Comparison of ENCODE assay signal across 1 cellular context in genomic region chr11:95789506-95790122, GRCh38.
TF ChIP-seq lines count a peak whose summit lies in the region.

Gene FAM76B (minus strand): TSS chr11:95789782. CDS start chr11:95789478, 304 bp downstream.

TF ChIP-seq in K562, 482 proteins besides CTCF, POLR2A, EP300 and RAD21 (continued from another document):
- peak in 1 of 2 experiments; percentile 90; a peak in 3 of 4 replicates for TF ChIP-seq MLLT1 (IDR thresholded peaks at IDR 0.05)
- 0 out of 2 replicates have a peak, but pooled peaks have one; percentile 69 for TF ChIP-seq ZNF395 (CRISPR knock-in tag; IDR thresholded peaks at IDR 0.05)
- no peak for TF ChIP-seq ZNF41 (CRISPR knock-in tag; conservative IDR thresholded peaks at IDR 0.05)
- no peak for TF ChIP-seq SMARCB1 (IDR thresholded peaks at IDR 0.05; ENCODE audit: insufficient read length, low read depth)
- TF ChIP-seq ZNF133 (CRISPR knock-in tag; IDR thresholded peaks at IDR 0.05): no peak
- no peak for TF ChIP-seq NR2C1 (IDR thresholded peaks at IDR 0.05)
- TF ChIP-seq NR2C1 (tag; IDR thresholded peaks at IDR 0.05): peak; percentile 11; the same call in 1 of the 2 replicates
- TF ChIP-seq ETV5 (CRISPR knock-in tag; IDR thresholded peaks at IDR 0.05; ENCODE audit: low read depth): peak; percentile 47; the same call in 1 of the 2 replicates
- TF ChIP-seq MNT (conservative IDR thresholded peaks at IDR 0.05): peak; percentile 29 to 75; a peak in 3 of 4 replicates
- TF ChIP-seq UBTF (IDR thresholded peaks at IDR 0.05; ENCODE audit: borderline replicate concordance in 1 of 2, low read depth in 2 of 2, low read length in 2 of 2): peak; percentile 19 to 50; a peak in 1 of 4 replicates
- peak; percentile 44 to 58; a peak in 2 of 4 replicates for TF ChIP-seq NONO (IDR thresholded peaks at IDR 0.05; ENCODE audit: low read depth in 2 of 2, low read length in 1 of 2)
- TF ChIP-seq ZNF263 (CRISPR knock-in tag; IDR thresholded peaks at IDR 0.05; ENCODE audit: borderline replicate concordance): peak; percentile 70; the same call in 1 of the 2 replicates
- TF ChIP-seq POLR2AphosphoS5 (IDR thresholded peaks at IDR 0.05; ENCODE audit: control insufficient read depth, insufficient read depth, low read depth, low read length): peak; percentile 76
- peak; percentile 23; the same call in 1 of the 2 replicates for TF ChIP-seq JUND (IDR thresholded peaks at IDR 0.05; ENCODE audit: borderline replicate concordance, low read depth, low read length)
- TF ChIP-seq JUND (tag; IDR thresholded peaks at IDR 0.05; ENCODE audit: borderline replicate concordance, low read depth, low read length): no peak; the same call in 2 of the 3 replicates
- TF ChIP-seq MEF2D (tag; conservative IDR thresholded peaks at IDR 0.05; ENCODE audit: low read depth): no peak
- TF ChIP-seq FOS (IDR thresholded peaks at IDR 0.05; ENCODE audit: extremely low read depth, insufficient read length): peak; percentile 43
- peak; percentile 47; the same call in 1 of the 2 replicates for TF ChIP-seq ILF3 (IDR thresholded peaks at IDR 0.05; ENCODE audit: borderline replicate concordance)
- TF ChIP-seq SIN3B (IDR thresholded peaks at IDR 0.05; ENCODE audit: low read depth): peak; percentile 80
- TF ChIP-seq PRPF4 (IDR thresholded peaks at IDR 0.05; ENCODE audit: insufficient read depth, low read depth, low read length, poor library complexity, severe bottlenecking): peak; percentile 74
- no peak for TF ChIP-seq COPS2 (conservative IDR thresholded peaks at IDR 0.05)
- 0 out of 2 replicates have a peak, but pooled peaks have one; percentile 61 for TF ChIP-seq MYC (IDR thresholded peaks at IDR 0.05; ENCODE audit: low read depth, low read length)
- no peak for TF ChIP-seq MYC (CRISPR knock-in tag; IDR thresholded peaks at IDR 0.05; ENCODE audit: borderline replicate concordance, low read depth)
- peak; percentile 25 for TF ChIP-seq RBM25 (IDR thresholded peaks at IDR 0.05; ENCODE audit: low read depth, low read length, severe bottlenecking)
- peak; percentile 34; the same call in 1 of the 2 replicates for TF ChIP-seq ZBTB9 (CRISPR knock-in tag; IDR thresholded peaks at IDR 0.05)
- peak; percentile 53 to 58 for TF ChIP-seq E2F6 (IDR thresholded peaks at IDR 0.05; ENCODE audit: borderline replicate concordance in 1 of 2, extremely low read depth in 1 of 2, insufficient read depth in 1 of 2, insufficient read length in 1 of 2, low read depth in 1 of 2, low read length in 1 of 2, poor library complexity in 1 of 2, severe bottlenecking in 1 of 2)
- TF ChIP-seq ZBED1 (IDR thresholded peaks at IDR 0.05): no peak
- peak in 1 of 2 experiments; percentile 58; a peak in 2 of 4 replicates for TF ChIP-seq ZNF639 (CRISPR knock-in tag; conservative IDR thresholded peaks at IDR 0.05 in 1 of 2, IDR thresholded peaks at IDR 0.05 in 1 of 2)
- no peak for TF ChIP-seq ZNF778 (CRISPR knock-in tag; IDR thresholded peaks at IDR 0.05)
- peak; percentile 72; the same call in 1 of the 2 replicates for TF ChIP-seq E2F3 (CRISPR knock-in tag; IDR thresholded peaks at IDR 0.05)
- peak; percentile 67 to 70 for TF ChIP-seq NRF1 (conservative IDR thresholded peaks at IDR 0.05 in 1 of 2, IDR thresholded peaks at IDR 0.05 in 1 of 2)
- TF ChIP-seq GTF2E2 (tag; IDR thresholded peaks at IDR 0.05): peak; percentile 78
